ENCODE assay signal across 22 cellular contexts in genomic region chr12:25761356-25761755, GRCh38.
"Had no signal": no experiment of that assay in that cellular context is flagged by ENCODE, and none has a peak within 500 bp of the region (broad histone marks: within the 10 kb centered on the region; RNA-seq: fewer than 3 reads in every experiment).

No MANE protein-coding gene starts in this region.

- H3K27ac ChIP-seq: coronary artery, dorsolateral prefrontal cortex, esophagus muscularis mucosa, gastrocnemius medialis, heart right ventricle, left lung, lower lobe of right lung had no signal

- FAIRE-seq: colon, endothelial cell of umbilical vein, keratinocyte had no signal

- H3K9me3 ChIP-seq: esophagus muscularis mucosa, gastrocnemius medialis, left lung, lower lobe of right lung had no signal

- H3K36me3 ChIP-seq: esophagus muscularis mucosa, gastrocnemius medialis, heart right ventricle, left lung, lower lobe of right lung had no signal

- H3K27me3 ChIP-seq: esophagus muscularis mucosa, gastrocnemius medialis, heart right ventricle had no signal

- H3K4me1 ChIP-seq: esophagus muscularis mucosa, gastrocnemius medialis, heart right ventricle, left lung, lower lobe of right lung had no signal

- DNase-seq: dermis blood vessel endothelial cell; dorsolateral prefrontal cortex; effector CD4-positive, alpha-beta T cell; effector memory CD4-positive, alpha-beta T cell; foreskin fibroblast; foreskin melanocyte; gastrocnemius medialis; glutamatergic neuron; head of caudate nucleus; heart right ventricle; hippocampal formation; kidney glomerular epithelial cell; left lung; left ventricle myocardium superior; lower lobe of right lung; mesenchymal stem cell; naive thymus-derived CD4-positive, alpha-beta T cell had no signal

- ATAC-seq: gastrocnemius medialis; heart right ventricle; left lung; left ventricle myocardium superior; lower lobe of right lung; naive thymus-derived CD4-positive, alpha-beta T cell had no signal

- H3K4me3 ChIP-seq: coronary artery, dorsolateral prefrontal cortex, esophagus muscularis mucosa, gastrocnemius medialis, heart right ventricle, left lung, lower lobe of right lung had no signal
